Comparison of ENCODE assay signal across 8 cellular contexts in the genomic region with DNA sequence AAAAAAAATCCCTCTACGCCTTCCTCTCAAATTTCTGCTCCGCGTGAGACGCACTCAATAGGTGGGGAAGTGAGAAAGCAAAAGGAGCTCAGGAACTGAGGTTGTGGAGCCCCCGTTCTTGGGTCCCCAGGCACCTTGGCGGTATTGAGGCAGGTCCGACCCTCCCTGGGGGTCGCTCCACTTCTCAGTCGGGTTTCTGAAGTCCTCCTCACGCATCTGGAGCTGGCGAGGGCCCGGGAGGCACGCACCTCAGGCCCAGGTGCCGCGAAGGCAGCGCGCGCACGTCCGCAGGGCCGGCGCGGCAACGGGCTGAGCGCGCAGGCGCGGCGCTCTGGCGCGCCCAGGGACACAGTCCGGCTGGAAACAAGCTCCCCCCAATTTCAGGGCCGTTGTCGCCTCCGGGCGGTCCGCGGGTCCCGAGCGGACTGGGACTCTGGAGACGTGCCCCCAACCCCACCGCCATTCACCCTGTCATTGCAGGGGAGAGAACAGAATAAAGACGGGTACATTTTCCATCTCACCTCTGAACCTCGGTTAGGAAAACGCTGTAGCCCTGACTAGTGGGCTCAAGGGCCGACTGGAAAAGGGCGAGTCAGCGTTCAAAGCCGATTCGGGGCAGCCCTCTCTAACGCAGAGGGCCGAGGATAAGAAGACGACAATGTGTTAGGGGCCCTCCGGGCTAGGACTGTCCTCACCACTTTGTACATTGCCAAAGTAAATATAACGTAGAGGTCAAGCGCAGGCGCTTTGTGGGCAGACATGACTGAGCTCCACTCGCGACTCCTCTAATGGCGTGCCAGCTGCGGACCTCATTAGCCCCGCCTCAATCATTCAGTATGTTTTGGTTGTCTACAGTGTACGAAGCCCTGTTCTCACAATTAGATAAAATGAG. TPM values are rescaled to one million over a fixed set of nuclear protein-coding genes. Genes with fewer than 3 reads are reported as not detected.
DNase-seq lines count a peak whose midpoint lies in the region; ATAC-seq and TF ChIP-seq lines count a peak whose summit lies in the region.

A gene with protein sequence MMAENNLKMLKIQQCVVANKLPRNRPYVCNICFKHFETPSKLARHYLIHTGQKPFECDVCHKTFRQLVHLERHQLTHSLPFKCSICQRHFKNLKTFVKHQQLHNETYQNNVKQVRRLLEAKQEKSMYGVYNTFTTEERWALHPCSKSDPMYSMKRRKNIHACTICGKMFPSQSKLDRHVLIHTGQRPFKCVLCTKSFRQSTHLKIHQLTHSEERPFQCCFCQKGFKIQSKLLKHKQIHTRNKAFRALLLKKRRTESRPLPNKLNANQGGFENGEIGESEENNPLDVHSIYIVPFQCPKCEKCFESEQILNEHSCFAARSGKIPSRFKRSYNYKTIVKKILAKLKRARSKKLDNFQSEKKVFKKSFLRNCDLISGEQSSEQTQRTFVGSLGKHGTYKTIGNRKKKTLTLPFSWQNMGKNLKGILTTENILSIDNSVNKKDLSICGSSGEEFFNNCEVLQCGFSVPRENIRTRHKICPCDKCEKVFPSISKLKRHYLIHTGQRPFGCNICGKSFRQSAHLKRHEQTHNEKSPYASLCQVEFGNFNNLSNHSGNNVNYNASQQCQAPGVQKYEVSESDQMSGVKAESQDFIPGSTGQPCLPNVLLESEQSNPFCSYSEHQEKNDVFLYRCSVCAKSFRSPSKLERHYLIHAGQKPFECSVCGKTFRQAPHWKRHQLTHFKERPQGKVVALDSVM (minus strand): TSS at position 306 of the 892 bp plus-strand sequence. CDS start 4,853 bp downstream, outside the sequence.

- DNase-seq in NCI-H748 treated with DMSO at 0.1 percent for 48 hours (lab: John Stamatoyannopoulos, UW) (peak; percentile 28), ecto neural progenitor cell (ENCODE audit: low spot score) (peak; percentile 88), lung (ENCODE audit: low spot score) (peak; percentile 83)
- DNase-seq in activated CD8-positive, alpha-beta T cell treated with anti-CD3 and anti-CD28 coated beads for 36 hours, result peak; percentile 79
- peak; percentile 65 to 72 (median 69) for DNase-seq in stimulated activated CD4-positive, alpha-beta T cell treated with anti-CD3 and anti-CD28 coated beads, TNF-alpha, amount 100 ng/mL, for 24 hours (ENCODE audit: low read depth in 3 of 3)

- peaks cover 5 to 42% (median 37%) of the 10 kb centered on the region in 11 experiments; a peak in 19 of 22 replicates for H4K20me1 ChIP-seq in BLaER1 treated with 17β-estradiol and CSF1 and Interleukin-3, amounts not matched to agents 10 nM and 100 nM

- no peaks in the 10 kb centered on the region for H3K9me3 ChIP-seq in BLaER1 treated with 17β-estradiol and CSF1 and Interleukin-3, amounts not matched to agents 10 nM and 100 nM (replicated peaks in 1 of 11)
- no peaks in the 10 kb centered on the region for H3K9me3 ChIP-seq in lung (ENCODE audit: control insufficient read depth in 2 of 2, insufficient read depth in 1 of 2, low read length in 1 of 2)

- peak within 1 kb of the TSS; percentile 89 to 98 (median 95) for H3K9ac ChIP-seq in BLaER1 treated with 17β-estradiol and CSF1 and Interleukin-3, amounts not matched to agents 10 nM and 100 nM

- peak within 1 kb of the TSS; percentile 96 for H3K27ac Mint-ChIP-seq in activated CD8-positive, alpha-beta T cell treated with anti-CD3 and anti-CD28 coated beads for 36 hours

- WGBS in lung, 2 donors, result 0% methylated on average over 58 to 63 of the region's 63 CpGs

- peak; percentile 74 for ATAC-seq in GM19351 (IDR thresholded peaks at IDR 0.05; ENCODE audit: unreplicated experiment)
- peak; percentile 70 for ATAC-seq in HG03520 (IDR thresholded peaks at IDR 0.05; ENCODE audit: unreplicated experiment)
- peak; percentile 90 for ATAC-seq in activated CD8-positive, alpha-beta T cell treated with anti-CD3 and anti-CD28 coated beads for 36 hours
- ATAC-seq in lung (ENCODE audit: insufficient read depth, low FRiP score), result peak; percentile 97

- H3K27me3 ChIP-seq in BLaER1 treated with 17β-estradiol and CSF1 and Interleukin-3, amounts not matched to agents 10 nM and 100 nM, result no peaks in the 10 kb centered on the region
- H3K27me3 ChIP-seq in lung (ENCODE audit: control insufficient read depth, insufficient read depth), result no peaks in the 10 kb centered on the region

- peak within 1 kb of the TSS; percentile 87 to 99 (median 96) for H3K27ac ChIP-seq in BLaER1 treated with 17β-estradiol and CSF1 and Interleukin-3, amounts not matched to agents 10 nM and 100 nM
- peak within 1 kb of the TSS; percentile 83 to 99 for H3K27ac ChIP-seq in lung (ENCODE audit: low read depth in 1 of 2, low read length in 1 of 2)

- no peaks in the 10 kb centered on the region for H3K27me3 Mint-ChIP-seq in activated CD8-positive, alpha-beta T cell treated with anti-CD3 and anti-CD28 coated beads for 36 hours

- CTCF ChIA-PET in activated CD8-positive, alpha-beta T cell treated with anti-CD3 and anti-CD28 coated beads for 36 hours (lab: Charles Lee), result interaction anchor here (1.1 to 2.7 kb wide), 4 partner anchors 11 to 18 kb away, joined by 3 to 20 read pairs (median 12); a partner anchor contains a TSS

- POLR2A ChIA-PET in activated CD8-positive, alpha-beta T cell treated with anti-CD3 and anti-CD28 coated beads for 36 hours (lab: Charles Lee), result interaction anchor here (0.5 to 3.4 kb wide), 8 partner anchors 12 to 1591 kb away, joined by 3 to 33 read pairs (median 4); a partner anchor contains a TSS

- H3K36me3 Mint-ChIP-seq in activated CD8-positive, alpha-beta T cell treated with anti-CD3 and anti-CD28 coated beads for 36 hours (ENCODE audit: low read depth), result peaks cover 26% of the 10 kb centered on the region

- H3K36me3 ChIP-seq in BLaER1 treated with 17β-estradiol and CSF1 and Interleukin-3, amounts not matched to agents 10 nM and 100 nM, result peaks cover 11 to 38% (median 30%) of the 10 kb centered on the region in 11 experiments; a peak in 21 of 22 replicates
- H3K36me3 ChIP-seq in lung (ENCODE audit: control insufficient read depth in 2 of 2, insufficient read depth in 2 of 2, low read length in 2 of 2), result no peaks in the 10 kb centered on the region

- peak within 1 kb of the TSS; percentile 97 for H3K4me3 Mint-ChIP-seq in activated CD8-positive, alpha-beta T cell treated with anti-CD3 and anti-CD28 coated beads for 36 hours

- H3K4me1 Mint-ChIP-seq in activated CD8-positive, alpha-beta T cell treated with anti-CD3 and anti-CD28 coated beads for 36 hours (ENCODE audit: low read depth), result peaks cover 29% of the 10 kb centered on the region

- peaks cover 33 to 47% (median 41%) of the 10 kb centered on the region in 10 experiments for H3K4me1 ChIP-seq in BLaER1 treated with 17β-estradiol and CSF1 and Interleukin-3, amounts not matched to agents 10 nM and 100 nM
- H3K4me1 ChIP-seq in lung (ENCODE audit: control insufficient read depth in 2 of 2, insufficient read depth in 2 of 2, low read length in 2 of 2), result peaks cover 2 to 10% of the 10 kb centered on the region in 2 donors

- peak within 1 kb of the TSS; percentile 78 to 99 (median 90) for H3K4me3 ChIP-seq in BLaER1 treated with 17β-estradiol and CSF1 and Interleukin-3, amounts not matched to agents 10 nM and 100 nM
- peak within 1 kb of the TSS; percentile 95 for H3K4me3 ChIP-seq in lung

- H3K4me2 ChIP-seq in BLaER1 treated with 17β-estradiol and CSF1 and Interleukin-3, amounts not matched to agents 10 nM and 100 nM, result peak within 1 kb of the TSS; percentile 85 to 99 (median 96)

- no peaks in the 10 kb centered on the region for H3K9me3 Mint-ChIP-seq in activated CD8-positive, alpha-beta T cell treated with anti-CD3 and anti-CD28 coated beads for 36 hours

- intact Hi-C loops in activated CD8-positive, alpha-beta T cell treated with anti-CD3 and anti-CD28 coated beads for 36 hours (cut with micrococcal nuclease), result loop anchor here (2.0 kb wide), 1 partner anchor 19 kb away; a partner anchor contains a TSS

- no peak for TF ChIP-seq CTCF in activated CD8-positive, alpha-beta T cell treated with anti-CD3 and anti-CD28 coated beads for 36 hours (IDR thresholded peaks at IDR 0.05)
- no peak for TF ChIP-seq CTCF in lung (IDR thresholded peaks at IDR 0.05; ENCODE audit: control extremely low read depth, extremely low read depth)

RNA-seq across cellular contexts. Expression of the gene that starts here (rescaled TPM):
- 10 to 100 TPM; 67.0 to 67.2 TPM for total RNA-seq in activated CD8-positive, alpha-beta T cell treated with anti-CD3 and anti-CD28 coated beads for 36 hours
- 10 to 100 TPM; 27.8 to 38.3 TPM for total RNA-seq in lung
- 10 to 100 TPM in 1 of 2 donors, 1 to 10 TPM in 1; 8.2 to 10.2 TPM for polyA plus RNA-seq in lung

Comparison
In these comparisons a context has a peak if more than half of its experiments do, and no peak if none do; other contexts are left out.
1. Peak in every context shown above with its lines: DNase-seq, ATAC-seq, H3K4me3 ChIP-seq and H3K27ac ChIP-seq.
2. DNase-seq: peak in every context shown above with its lines; median percentile 88 in ecto neural progenitor cell; 83 in lung; 79 in activated CD8-positive, alpha-beta T cell treated with anti-CD3 and anti-CD28 coated beads for 36 hours; 69 in stimulated activated CD4-positive, alpha-beta T cell treated with anti-CD3 and anti-CD28 coated beads, TNF-alpha, amount 100 ng/mL, for 24 hours; 28 in NCI-H748 treated with DMSO at 0.1 percent for 48 hours.